Comparison of ENCODE assay signal across 12 cellular contexts in the genomic region with DNA sequence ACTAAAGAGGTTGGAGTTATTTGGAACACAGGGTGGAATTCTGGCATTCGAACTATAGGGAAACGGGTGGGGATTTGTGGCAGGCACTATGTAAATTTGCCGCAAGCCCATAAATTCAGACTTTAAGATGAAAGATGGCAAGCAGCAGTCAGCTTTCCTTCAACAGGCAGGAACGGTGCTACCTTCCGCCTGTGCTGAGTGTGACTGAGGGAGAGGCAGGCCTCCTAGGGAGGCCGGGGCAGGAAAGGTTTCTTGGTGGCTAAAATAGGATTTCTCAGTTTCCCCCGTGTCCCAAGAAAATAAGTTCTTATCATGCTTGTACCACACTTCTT. TPM values are rescaled to one million over a fixed set of nuclear protein-coding genes. Genes with fewer than 3 reads are reported as not detected.
DNase-seq lines count a peak whose midpoint lies in the region; ATAC-seq, FAIRE-seq and TF ChIP-seq lines count a peak whose summit lies in the region.
"Had no signal": no experiment of that assay in that cellular context is flagged by ENCODE, and none has a peak within 500 bp of the region (broad histone marks: within the 10 kb centered on the region; RNA-seq: fewer than 3 reads in every experiment).

No MANE protein-coding gene starts in this region.

- H2BK12ac ChIP-seq in H9 (ENCODE audit: insufficient read length, low read depth, low read length), result peak overlapping the region; percentile 48

- no peak for TF ChIP-seq CTCF in H9 (conservative IDR thresholded peaks at IDR 0.05)
- TF ChIP-seq CTCF in body of pancreas (IDR thresholded peaks at IDR 0.05), result no peak
- no peak for TF ChIP-seq CTCF in HepG2 (CRISPR knock-in tag; IDR thresholded peaks at IDR 0.05)
- TF ChIP-seq CTCF in BE2C (IDR thresholded peaks at IDR 0.05; ENCODE audit: low read depth, low read length), result no peak

- no peak overlapping the region for H3K23ac ChIP-seq in H9 (ENCODE audit: insufficient read length, low read depth, low read length)

- peaks cover 8% of the 10 kb centered on the region for H3K79me1 ChIP-seq in H9 (ENCODE audit: insufficient read depth, low read depth, low read length, poor library complexity, severe bottlenecking)

- H4K91ac ChIP-seq in H9 (ENCODE audit: insufficient read length, low read depth, low read length), result peak overlapping the region; percentile 24

- no peak overlapping the region for H4K8ac ChIP-seq in H9 (replicated peaks; ENCODE audit: insufficient read length, low read depth, low read length)

- no CpG with 5 or more reads among the region's 7 CpGs for WGBS in H9 (ENCODE audit: extremely low coverage, insufficient read length, low lambda C conversion rate)
- WGBS in body of pancreas, 2 donors, result 67 to 76% methylated on average over 7 of the region's 7 CpGs
- 42% methylated on average over 7 of the region's 7 CpGs for WGBS in HepG2 (ENCODE audit: low lambda C conversion rate)

- TF ChIP-seq POLR2A in body of pancreas (IDR thresholded peaks at IDR 0.05) (no peak), HepG2 (IDR thresholded peaks at IDR 0.05; ENCODE audit: insufficient read depth in 1 of 2, low read depth in 2 of 2, low read length in 2 of 2) (no peak)

- POLR2A ChIA-PET in HepG2 (lab: Yijun Ruan, JAX), result interaction anchor here (1.1 to 3.0 kb wide), 6 partner anchors 12 to 82 kb away, joined by 3 to 13 read pairs (median 8); a partner anchor contains a TSS

- H3K79me2 ChIP-seq in H9 (ENCODE audit: insufficient read depth, low read length) (peaks cover 19% of the 10 kb centered on the region; the same call in 1 of the 2 replicates), HepG2 (ENCODE audit: insufficient read depth, low read length) (peaks cover 99% of the 10 kb centered on the region)

- peaks cover 0 to 2% (median 0%) of the 10 kb centered on the region in 3 experiments; a peak in 3 of 7 replicates for H3K36me3 Mint-ChIP-seq in H9 (ENCODE audit: insufficient read depth in 1 of 3, low read depth in 3 of 3)

- peaks cover 59 to 67% of the 10 kb centered on the region in 2 experiments for H3K4me1 Mint-ChIP-seq in H9

- no peaks in the 10 kb centered on the region for H3K36me3 ChIP-seq in body of pancreas (replicated peaks in 1 of 2; ENCODE audit: insufficient read depth in 1 of 2, low read depth in 2 of 2)
- H3K36me3 ChIP-seq in HepG2 (replicated peaks in 1 of 2; ENCODE audit: control insufficient read depth in 1 of 2, insufficient read depth in 2 of 2, low read length in 2 of 2), result peaks cover 1 to 7% of the 10 kb centered on the region in 2 experiments; a peak in 3 of 5 replicates
- no peaks in the 10 kb centered on the region for H3K36me3 ChIP-seq in BE2C

- H3K9ac ChIP-seq in H9 (ENCODE audit: extremely low read depth, insufficient read length, low read length), result no peak overlapping the region
- peak overlapping the region; percentile 46 for H3K9ac ChIP-seq in HepG2 (ENCODE audit: insufficient read depth, low read depth, low read length)

- peak overlapping the region; percentile 34 for H3K4me2 ChIP-seq in H9 (ENCODE audit: insufficient read depth, insufficient read length, low read length)
- H3K4me2 ChIP-seq in HepG2 (ENCODE audit: low read depth, low read length), result peak overlapping the region; percentile 72

- no peak overlapping the region for H2BK15ac ChIP-seq in H9 (ENCODE audit: low read depth, low read length)

- H3K27me3 Mint-ChIP-seq in H9 (ENCODE audit: low read depth), result no peaks in the 10 kb centered on the region; the same call in 1 of the 2 replicates
- H3K27me3 Mint-ChIP-seq: activated T-cell treated with anti-CD3 and anti-CD28 coated beads, Interleukin-2, amount 50 U/mL, for 24 hours; stimulated activated memory B cell treated with anti-CD40 and anti-IgM and Interleukin-4, amounts not matched to agents 10 μg/mL and 1 μg/mL and 100 μg/mL, for 72 hours had no signal

- H3K27me3 ChIP-seq in H9 (ENCODE audit: insufficient read depth, low read length), result no peaks in the 10 kb centered on the region
- H3K27me3 ChIP-seq in body of pancreas, result no peaks in the 10 kb centered on the region
- no peaks in the 10 kb centered on the region for H3K27me3 ChIP-seq in HepG2 (ENCODE audit: control insufficient read depth in 1 of 2, insufficient read depth in 2 of 2, low read length in 2 of 2)
- no peaks in the 10 kb centered on the region for H3K27me3 ChIP-seq in BE2C

- no peaks in the 10 kb centered on the region for H3K9me3 ChIP-seq in H9 (ENCODE audit: control insufficient read depth, low read depth, low read length)
- H3K9me3 ChIP-seq in body of pancreas, result no peaks in the 10 kb centered on the region
- H3K9me3 ChIP-seq in HepG2 (ENCODE audit: low read length), result no peaks in the 10 kb centered on the region
- no peaks in the 10 kb centered on the region for H3K9me3 ChIP-seq in BE2C

- H3K18ac ChIP-seq in H9 (ENCODE audit: insufficient read length, low read depth, low read length), result peak overlapping the region; percentile 64

- peak overlapping the region; percentile 32 for H2BK5ac ChIP-seq in H9 (ENCODE audit: insufficient read length, low read length)

- peak overlapping the region; percentile 33 for H3K14ac ChIP-seq in H9 (ENCODE audit: insufficient read depth, low read length)

- no peak overlapping the region for H2BK20ac ChIP-seq in H9 (ENCODE audit: low read depth, low read length, poor library complexity, severe bottlenecking)

- H3K27ac ChIP-seq in H9 (ENCODE audit: insufficient read length, low read depth, low read length) (peak overlapping the region; percentile 97), body of pancreas (peak overlapping the region; percentile 48 to 80 (median 78)), HepG2 (ENCODE audit: extremely low read length, insufficient read depth, low read length) (peak overlapping the region; percentile 69), skin epidermis (peak overlapping the region in 19 of 21 experiments; percentile 3 to 82 (median 54))

- no peak for TF ChIP-seq RAD21 in HepG2 (CRISPR knock-in tag; IDR thresholded peaks at IDR 0.05)

- H3K27ac Mint-ChIP-seq in H9, result peak overlapping the region; percentile 97 to 99 (median 99)
- H3K27ac Mint-ChIP-seq: activated T-cell treated with anti-CD3 and anti-CD28 coated beads, Interleukin-2, amount 50 U/mL, for 24 hours; CD14-positive monocyte had no signal

- no peaks in the 10 kb centered on the region for H3K23me2 ChIP-seq in H9 (ENCODE audit: insufficient read length, low read depth, low read length, poor library complexity, severe bottlenecking)

- no peaks in the 10 kb centered on the region; a peak in 1 of 5 replicates for H3K9me3 Mint-ChIP-seq in H9
- H3K9me3 Mint-ChIP-seq: activated T-cell treated with anti-CD3 and anti-CD28 coated beads, Interleukin-2, amount 50 U/mL, for 24 hours; CD14-positive monocyte; stimulated activated memory B cell treated with anti-CD40 and anti-IgM and Interleukin-4, amounts not matched to agents 10 μg/mL and 1 μg/mL and 100 μg/mL, for 72 hours had no signal

- CTCF ChIA-PET in HepG2 (lab: Yijun Ruan, JAX; ENCODE audit: low intra/inter-chr PET ratio, low total read pairs), result no interaction called here

- DNase-seq in H9 (no peak), body of pancreas (no peak), HepG2 (ENCODE audit: low spot score) (no peak), BE2C (no peak), SKM-1 treated with dmso at 0.1 percent for 144 hours (lab: John Stamatoyannopoulos, UW; ENCODE audit: unreplicated experiment) (no peak)
- DNase-seq in activated effector memory CD4-positive, alpha-beta T cell treated with Interleukin-2 at 50 U/mL for 16 hours, result no peak
- DNase-seq: activated T-cell treated with anti-CD3 and anti-CD28 coated beads, Interleukin-2, amount 50 U/mL, for 24 hours; NCI-H226 had no signal

- H2AK5ac ChIP-seq in H9 (ENCODE audit: insufficient read length, low read length), result no peak overlapping the region

- H4K20me1 ChIP-seq in H9 (ENCODE audit: control insufficient read depth, insufficient read depth, insufficient read length) (no peaks in the 10 kb centered on the region), HepG2 (ENCODE audit: insufficient read depth, low read length) (peaks cover 76% of the 10 kb centered on the region)

- H2AFZ ChIP-seq in H9 (ENCODE audit: low read length), result no peak overlapping the region
- no peak overlapping the region for H2AFZ ChIP-seq in HepG2 (ENCODE audit: low read length)

- no peak overlapping the region for H2BK120ac ChIP-seq in H9 (ENCODE audit: low read depth, low read length, poor library complexity, severe bottlenecking)

- intact Hi-C loops in body of pancreas (cut with DNase I) (no loop called here), HepG2 (cut with micrococcal nuclease; ENCODE audit: unreplicated experiment) (loop anchor here (2.0 to 5.0 kb wide), 3 partner anchors 37 to 82 kb away; no protein-coding TSS in a partner anchor)

- TF ChIP-seq EP300 in HepG2 (IDR thresholded peaks at IDR 0.05; ENCODE audit: low read depth in 2 of 2, low read length in 2 of 2), result no peak
- TF ChIP-seq EP300 in HepG2 (CRISPR knock-in tag; IDR thresholded peaks at IDR 0.05; ENCODE audit: borderline replicate concordance), result no peak

- H4K5ac ChIP-seq in H9 (ENCODE audit: insufficient read length, low read depth, low read length), result peak overlapping the region; percentile 9

- H3K4me3 ChIP-seq in body of pancreas, result no peak overlapping the region
- H3K4me3 ChIP-seq in HepG2 (replicated peaks in 1 of 3; ENCODE audit: insufficient read depth in 1 of 3, low read depth in 2 of 3, low read length in 3 of 3), result peak overlapping the region in 1 of 3 experiments; percentile 51; a peak in 2 of 6 replicates
- no peak overlapping the region for H3K4me3 ChIP-seq in skin epidermis
- H3K4me3 ChIP-seq in BE2C (ENCODE audit: low read depth, low read length), result no peak overlapping the region

- peak overlapping the region; percentile 47 for H3K56ac ChIP-seq in H9 (ENCODE audit: insufficient read length, low read depth, low read length)

- H3T11ph ChIP-seq in H9 (ENCODE audit: low read length), result no peak overlapping the region

- ATAC-seq in body of pancreas (no peak), HepG2 (peak; percentile 21), HG03139 (IDR thresholded peaks at IDR 0.05; ENCODE audit: unreplicated experiment) (no peak)

- peak overlapping the region in 1 of 2 experiments; percentile 64; a peak in 1 of 5 replicates for H3K4me3 Mint-ChIP-seq in H9
- H3K4me3 Mint-ChIP-seq: activated T-cell treated with anti-CD3 and anti-CD28 coated beads, Interleukin-2, amount 50 U/mL, for 24 hours; CD14-positive monocyte; stimulated activated memory B cell treated with anti-CD40 and anti-IgM and Interleukin-4, amounts not matched to agents 10 μg/mL and 1 μg/mL and 100 μg/mL, for 72 hours had no signal

- in situ Hi-C loops in HepG2 (cut with HindIII; ENCODE audit: extremely low pct_ligation_motif_present, low pct_unique_long_range_greater_than_20kb), result no loop called here

- FAIRE-seq in HepG2 (lab: Jason Lieb, UNC), result no peak

- peaks cover 28% of the 10 kb centered on the region; the same call in 1 of the 2 replicates for H3K4me1 ChIP-seq in H9 (ENCODE audit: insufficient read depth, low read length)
- peaks cover 92% of the 10 kb centered on the region for H3K4me1 ChIP-seq in body of pancreas
- H3K4me1 ChIP-seq in HepG2 (ENCODE audit: insufficient read depth, low read length), result peaks cover 100% of the 10 kb centered on the region
- H3K4me1 ChIP-seq in BE2C, result no peaks in the 10 kb centered on the region

- no peak overlapping the region for H3K4ac ChIP-seq in H9 (ENCODE audit: low read depth, low read length)

- no TSS peak for BruUV-seq in HepG2 (replicated peaks; lab: Mats Ljungman, UMichigan)

RNA-seq across cellular contexts. Expression of a gene that starts 12.5 kb away (rescaled TPM):
- total RNA-seq in H9 (2021), result 75.8 and 83.4 TPM in 2 replicates
- total RNA-seq in body of pancreas, result 100 to 1,000 TPM; 104 to 121 TPM
- total RNA-seq in HepG2 (2016; rRNA removed; fragmentation: Illumina TruSeq; extraction: Trizol), result 48.8 and 130 TPM in 2 replicates
- total RNA-seq in HepG2 (2016; cell fraction: cytosol; rRNA removed; fragmentation: Illumina TruSeq; extraction: Trizol; ENCODE audit: low read depth), result 13.1 and 13.3 TPM in 2 replicates
- total RNA-seq in HepG2 (2016; cell fraction: insoluble cytoplasmic fraction; rRNA removed; fragmentation: Illumina TruSeq; extraction: Trizol), result 39.2 and 136 TPM in 2 replicates
- total RNA-seq in HepG2 (2016; cell fraction: membrane; rRNA removed; fragmentation: Illumina TruSeq; extraction: Trizol), result 18.9 and 22.5 TPM in 2 replicates
- 211 and 228 TPM in 2 replicates for total RNA-seq in HepG2 (2016; cell fraction: nucleus; rRNA removed; fragmentation: Illumina TruSeq; extraction: Trizol)
- polyA plus RNA-seq in HepG2 (2011; rRNA removed), result 106 and 126 TPM in 2 replicates
- polyA plus RNA-seq in HepG2 (2011; cell fraction: cytosol; rRNA removed), result 92.4 and 98.4 TPM in 2 replicates
- polyA plus RNA-seq in HepG2 (2011; cell fraction: nucleus; rRNA removed), result 739 and 796 TPM in 2 replicates
- polyA plus RNA-seq in HepG2 (2012), result 198 and 216 TPM in 2 replicates
- polyA plus RNA-seq in HepG2 (2016; cell fraction: cytosol; fragmentation: Illumina TruSeq; extraction: Trizol; ENCODE audit: low read depth), result 8.9 and 9.6 TPM in 2 replicates
- 41.9 and 44.7 TPM in 2 replicates for polyA plus RNA-seq in HepG2 (2016; cell fraction: insoluble cytoplasmic fraction; fragmentation: Illumina TruSeq; extraction: Trizol; ENCODE audit: low read depth)
- 15.4 and 16.3 TPM in 2 replicates for polyA plus RNA-seq in HepG2 (2016; cell fraction: membrane; fragmentation: Illumina TruSeq; extraction: Trizol; ENCODE audit: low read depth)
- 270 and 279 TPM in 2 replicates for polyA plus RNA-seq in HepG2 (2016; cell fraction: nucleus; fragmentation: Illumina TruSeq; extraction: Trizol; ENCODE audit: insufficient read depth, low read depth)
- 277 and 558 TPM in 2 replicates for polyA minus RNA-seq in HepG2 (2011; rRNA and poly(A)+ RNA removed; ENCODE audit: low replicate concordance)
- 259 and 274 TPM in 2 replicates for polyA minus RNA-seq in HepG2 (2011; cell fraction: cytosol; rRNA and poly(A)+ RNA removed)
- 831 and 1,056 TPM in 2 replicates for polyA minus RNA-seq in HepG2 (2011; cell fraction: nucleus; rRNA and poly(A)+ RNA removed)
- 20.1 TPM for polyA plus RNA-seq in BE2C (2012; ENCODE audit: insufficient read depth, insufficient read length, low read depth)
